In the genomic region with DNA sequence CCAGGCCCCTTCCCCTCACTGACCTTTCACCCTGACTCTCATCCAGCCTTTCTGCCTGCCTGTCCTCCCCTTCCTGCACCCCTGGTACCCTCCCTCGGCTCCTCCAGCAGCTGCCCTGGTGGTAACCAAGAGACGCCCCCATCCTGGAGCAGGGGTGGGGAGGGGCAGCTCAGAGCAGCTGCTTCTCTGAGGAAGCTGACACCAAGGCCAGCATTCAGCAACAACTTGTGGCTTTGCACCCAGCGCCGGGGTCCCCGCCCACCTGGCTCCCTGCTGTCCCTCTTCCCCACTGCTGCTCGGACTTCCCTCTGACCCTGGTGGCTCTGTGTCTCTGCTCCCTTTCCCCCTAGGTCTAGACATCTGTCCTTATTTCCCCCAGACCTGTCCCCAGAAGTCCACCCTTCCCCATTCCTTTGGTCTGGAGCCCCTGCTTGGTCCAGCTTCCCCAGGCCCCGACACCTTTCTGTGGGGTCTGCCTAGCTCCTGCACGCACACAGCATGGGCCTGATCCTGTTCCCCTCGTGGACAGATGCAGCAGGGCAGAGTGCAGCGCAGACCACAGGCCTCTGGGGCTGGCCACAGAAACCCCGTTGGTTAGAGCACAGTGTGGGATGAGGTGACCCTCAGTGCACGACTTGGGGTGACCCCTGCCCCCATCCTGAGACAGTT, we compare ENCODE assay signal across 18 cellular contexts. TPM values are rescaled to one million over a fixed set of nuclear protein-coding genes. Genes with fewer than 3 reads are reported as not detected.
DNase-seq lines count a peak whose midpoint lies in the region; ATAC-seq and TF ChIP-seq lines count a peak whose summit lies in the region.
"Had no signal": no experiment of that assay in that cellular context is flagged by ENCODE, and none has a peak within 500 bp of the region (broad histone marks: within the 10 kb centered on the region; RNA-seq: fewer than 3 reads in every experiment).

No MANE protein-coding gene starts in this region.

- peaks cover 17% of the 10 kb centered on the region for H3K36me3 Mint-ChIP-seq in stimulated activated effector memory CD8-positive, alpha-beta T cell treated with anti-CD3 and anti-CD28 coated beads, Interleukin-12 subunit alpha, Interleukin-12 subunit beta, amount 100 ng/mL, for 72 hours
- peaks cover 2% of the 10 kb centered on the region; the same call in 1 of the 2 replicates for H3K36me3 Mint-ChIP-seq in WTC11

- H3K4me3 ChIP-seq in iPS-15b (ENCODE audit: low read depth, low read length) (no peak overlapping the region), PC-9 (no peak overlapping the region)
- H3K4me3 ChIP-seq: transverse colon had no signal

- no peak overlapping the region for H3K4me2 ChIP-seq in PC-9

- DNase-seq in Right ventricle myocardium inferior (ENCODE audit: missing footprints) (peak; percentile 20), Right ventricle myocardium superior (no peak), RWPE1 (ENCODE audit: low spot score) (no peak), WTC11 (ENCODE audit: low spot score) (no peak), PC-9 (no peak), dermis blood vessel endothelial cell (no peak)
- DNase-seq in stimulated activated effector memory CD8-positive, alpha-beta T cell treated with anti-CD3 and anti-CD28 coated beads, Interleukin-12 subunit alpha, Interleukin-12 subunit beta, amount 100 ng/mL, for 72 hours (ENCODE audit: low spot score in 2 of 2) = no peak
- DNase-seq: aorta; cortex of kidney; GF-D8; hippocampal formation; left colon; NCI-H187; NCI-H526; stimulated activated CD4-positive, alpha-beta T cell treated with anti-CD3 and anti-CD28 coated beads, Interleukin-4, amount 100 ng/mL, for 24 hours; transverse colon had no signal

- peak overlapping the region; percentile 32 for H3K27ac Mint-ChIP-seq in stimulated activated effector memory CD8-positive, alpha-beta T cell treated with anti-CD3 and anti-CD28 coated beads, Interleukin-12 subunit alpha, Interleukin-12 subunit beta, amount 100 ng/mL, for 72 hours
- H3K27ac Mint-ChIP-seq in WTC11 = no peak overlapping the region; the same call in 1 of the 2 replicates

- peaks cover 37% of the 10 kb centered on the region for H3K4me1 Mint-ChIP-seq in stimulated activated effector memory CD8-positive, alpha-beta T cell treated with anti-CD3 and anti-CD28 coated beads, Interleukin-12 subunit alpha, Interleukin-12 subunit beta, amount 100 ng/mL, for 72 hours
- H3K4me1 Mint-ChIP-seq in WTC11 = peaks cover 24% of the 10 kb centered on the region

- ATAC-seq in Right ventricle myocardium inferior = no peak
- no peak for ATAC-seq in Right ventricle myocardium superior (ENCODE audit: poor library complexity)
- ATAC-seq in stimulated activated effector memory CD8-positive, alpha-beta T cell treated with anti-CD3 and anti-CD28 coated beads, Interleukin-12 subunit alpha, Interleukin-12 subunit beta, amount 100 ng/mL, for 72 hours = no peak
- no peak for ATAC-seq in WTC11
- ATAC-seq: esophagus mucosa, left colon had no signal

- H3K9me2 ChIP-seq in PC-9 (ENCODE audit: insufficient read depth) = no peaks in the 10 kb centered on the region

- H3K79me2 ChIP-seq in PC-9 (ENCODE audit: low read depth) = no peaks in the 10 kb centered on the region

- no TSS peak for BruUV-seq in PC-9 (replicated peaks; lab: Mats Ljungman, UMichigan)

- peaks cover 21% of the 10 kb centered on the region for H3K36me3 ChIP-seq in iPS-15b (ENCODE audit: control insufficient read depth, insufficient read depth, low read length)
- no peaks in the 10 kb centered on the region for H3K36me3 ChIP-seq in PC-9 (ENCODE audit: low read depth)
- H3K36me3 ChIP-seq: transverse colon had no signal

- POLR2A ChIA-PET in RWPE1 (lab: Yijun Ruan, JAX; ENCODE audit: low non-redundant PET) (no interaction called here), WTC11 (lab: Charles Lee) (no interaction called here), PC-9 (lab: Charles Lee; ENCODE audit: unreplicated experiment) (no interaction called here)

- intact Hi-C loops in Right ventricle myocardium inferior (cut with DNase I) = no loop called here
- intact Hi-C loops in Right ventricle myocardium superior (cut with DNase I) = no loop called here
- intact Hi-C loops in PC-9 (cut with micrococcal nuclease; ENCODE audit: unreplicated experiment) = loop anchor here (5.0 kb wide), 1 partner anchor 70 kb away; no protein-coding TSS in a partner anchor

- no peak overlapping the region for H3K4me3 Mint-ChIP-seq in stimulated activated effector memory CD8-positive, alpha-beta T cell treated with anti-CD3 and anti-CD28 coated beads, Interleukin-12 subunit alpha, Interleukin-12 subunit beta, amount 100 ng/mL, for 72 hours
- no peak overlapping the region; the same call in 1 of the 2 replicates for H3K4me3 Mint-ChIP-seq in WTC11

- peaks cover 17% of the 10 kb centered on the region; the same call in 1 of the 2 replicates for H3F3A ChIP-seq in PC-9 (ENCODE audit: insufficient read depth, low read depth)

- H3K9ac ChIP-seq in iPS-15b (ENCODE audit: low read depth, low read length) = peak overlapping the region; percentile 54

- no peaks in the 10 kb centered on the region for H3K9me3 ChIP-seq in iPS-15b (ENCODE audit: control insufficient read depth, insufficient read depth, low read length)
- no peaks in the 10 kb centered on the region for H3K9me3 ChIP-seq in PC-9 (ENCODE audit: insufficient read depth, low read depth)
- H3K9me3 ChIP-seq: transverse colon had no signal

- peaks cover 24% of the 10 kb centered on the region for H3K27me3 Mint-ChIP-seq in WTC11 (ENCODE audit: low read depth)

- no peak for TF ChIP-seq CTCF in RWPE1 (conservative IDR thresholded peaks at IDR 0.05; ENCODE audit: low read depth)
- TF ChIP-seq CTCF in WTC11 (IDR thresholded peaks at IDR 0.05) = no peak
- no peak for TF ChIP-seq CTCF in PC-9 (conservative IDR thresholded peaks at IDR 0.05)

- H3K27ac ChIP-seq in RWPE1 = peak overlapping the region; percentile 64
- no peak overlapping the region for H3K27ac ChIP-seq in PC-9
- H3K27ac ChIP-seq: transverse colon had no signal

- CTCF ChIA-PET in RWPE1 (lab: Yijun Ruan, JAX) (interaction anchor here (0.7 kb wide), 1 partner anchor 32 kb away, joined by 4 read pairs; no protein-coding TSS in a partner anchor), WTC11 (lab: Charles Lee) (interaction anchor here (0.5 to 1.0 kb wide), 2 partner anchors 68 to 1256 kb away, joined by 3 to 4 read pairs; no protein-coding TSS in a partner anchor), PC-9 (lab: Charles Lee) (no interaction called here)

- H3K9me3 Mint-ChIP-seq in stimulated activated effector memory CD8-positive, alpha-beta T cell treated with anti-CD3 and anti-CD28 coated beads, Interleukin-12 subunit alpha, Interleukin-12 subunit beta, amount 100 ng/mL, for 72 hours = no peaks in the 10 kb centered on the region
- H3K9me3 Mint-ChIP-seq in WTC11 = no peaks in the 10 kb centered on the region

- peaks cover 8% of the 10 kb centered on the region for H3K4me1 ChIP-seq in iPS-15b (ENCODE audit: control insufficient read depth, insufficient read depth, low read length)
- peaks cover 6% of the 10 kb centered on the region; the same call in 1 of the 2 replicates for H3K4me1 ChIP-seq in PC-9 (replicated peaks; ENCODE audit: insufficient read depth)

- peaks cover 8% of the 10 kb centered on the region for H3K27me3 ChIP-seq in iPS-15b (ENCODE audit: control insufficient read depth, insufficient read depth, low read length)
- no peaks in the 10 kb centered on the region for H3K27me3 ChIP-seq in PC-9 (ENCODE audit: insufficient read depth, low read depth)
- H3K27me3 ChIP-seq: transverse colon had no signal

- peaks cover 3% of the 10 kb centered on the region; the same call in 1 of the 2 replicates for H4K20me1 ChIP-seq in PC-9 (ENCODE audit: insufficient read depth)

- no peak overlapping the region for H2AFZ ChIP-seq in PC-9

TF ChIP-seq in WTC11, 78 proteins besides CTCF, POLR2A, EP300 and RAD21:
- TF ChIP-seq EMX1 (CRISPR knock-in tag; IDR thresholded peaks at IDR 0.05) (no peak), NR1H2 (CRISPR knock-in tag; IDR thresholded peaks at IDR 0.05) (no peak)
- TF ChIP-seq, protein P1, sequence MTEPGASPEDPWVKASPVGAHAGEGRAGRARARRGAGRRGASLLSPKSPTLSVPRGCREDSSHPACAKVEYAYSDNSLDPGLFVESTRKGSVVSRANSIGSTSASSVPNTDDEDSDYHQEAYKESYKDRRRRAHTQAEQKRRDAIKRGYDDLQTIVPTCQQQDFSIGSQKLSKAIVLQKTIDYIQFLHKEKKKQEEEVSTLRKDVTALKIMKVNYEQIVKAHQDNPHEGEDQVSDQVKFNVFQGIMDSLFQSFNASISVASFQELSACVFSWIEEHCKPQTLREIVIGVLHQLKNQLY (CRISPR knock-in tag; IDR thresholded peaks at IDR 0.05) = no peak

RNA-seq across cellular contexts. Expression of a gene that starts 1.2 kb away (rescaled TPM):
- 0.11 TPM for total RNA-seq in Right ventricle myocardium inferior
- total RNA-seq in Right ventricle myocardium superior = not detected
- 4.7 to 6.4 TPM (median 5.6 TPM) in 3 replicates for total RNA-seq in WTC11 (2021)
- total RNA-seq in PC-9 (2021) = 8.3 and 10.7 TPM in 2 replicates
- not detected in 2 replicates for total RNA-seq in dermis blood vessel endothelial cell

RNA-seq across cellular contexts. Expression of a gene that starts 13.5 kb away (rescaled TPM):
- total RNA-seq in Right ventricle myocardium inferior (41.3 TPM), Right ventricle myocardium superior (40.2 TPM), WTC11 (2021) (51.6 to 55.3 TPM (median 53.1 TPM) in 3 replicates), PC-9 (2021) (105 and 110 TPM in 2 replicates), dermis blood vessel endothelial cell (9.4 and 13.0 TPM in 2 replicates)

RNA-seq across cellular contexts. Expression of a gene that starts 31.0 kb away (rescaled TPM):
- total RNA-seq in Right ventricle myocardium inferior = 252 TPM
- 253 TPM for total RNA-seq in Right ventricle myocardium superior
- total RNA-seq in WTC11 (2021) = 233 to 296 TPM (median 252 TPM) in 3 replicates
- total RNA-seq in PC-9 (2021) = 342 and 448 TPM in 2 replicates
- 127 and 181 TPM in 2 replicates for total RNA-seq in dermis blood vessel endothelial cell

RNA-seq across cellular contexts. Expression of a gene that starts 47.9 kb away (rescaled TPM):
- 22.3 TPM for total RNA-seq in Right ventricle myocardium inferior
- total RNA-seq in Right ventricle myocardium superior = 18.2 TPM
- total RNA-seq in WTC11 (2021) = 16.5 to 24.0 TPM (median 22.6 TPM) in 3 replicates
- 48.5 and 70.5 TPM in 2 replicates for total RNA-seq in PC-9 (2021)
- 61.1 and 74.8 TPM in 2 replicates for total RNA-seq in dermis blood vessel endothelial cell

RNA-seq across cellular contexts. Expression of a gene that starts 54.3 kb away (rescaled TPM):
- total RNA-seq in Right ventricle myocardium inferior = 46.3 TPM
- total RNA-seq in Right ventricle myocardium superior = 43.9 TPM
- total RNA-seq in WTC11 (2021) = 210 to 243 TPM (median 225 TPM) in 3 replicates
- 298 and 356 TPM in 2 replicates for total RNA-seq in PC-9 (2021)
- total RNA-seq in dermis blood vessel endothelial cell = 33.5 and 74.3 TPM in 2 replicates
